ENCODE assay signal across 19 cellular contexts in genomic region chr1:81225769-81226602, GRCh38.
DNase-seq lines count a peak whose midpoint lies in the region; ATAC-seq and TF ChIP-seq lines count a peak whose summit lies in the region.
"Had no signal": no experiment of that assay in that cellular context is flagged by ENCODE, and none has a peak within 500 bp of the region (broad histone marks: within the 10 kb centered on the region; RNA-seq: fewer than 3 reads in every experiment).

No MANE protein-coding gene starts in this region.

- H3K27me3 Mint-ChIP-seq in endodermal cell (ENCODE audit: insufficient read depth): no peaks in the 10 kb centered on the region
- H3K27me3 Mint-ChIP-seq: natural killer cell treated with Interleukin-12 subunit alpha and Interleukin-12 subunit beta and Interleukin-15 and Interleukin-18, amount 100 ng/mL, for 72 hours had no signal

- peak; percentile 31 for DNase-seq in NCI-H146 (lab: John Stamatoyannopoulos, UW)
- DNase-seq in NCI-H146 treated with DMSO at 0.1 percent for 48 hours (lab: John Stamatoyannopoulos, UW; ENCODE audit: unreplicated experiment): no peak
- no peak for DNase-seq in endodermal cell
- DNase-seq in activated CD4-positive, alpha-beta T cell treated with anti-CD3 and anti-CD28 coated beads, Interleukin-2, amount 50 U/mL, for 4 hours: no peak
- DNase-seq: DMS79 treated with DMSO at 0.1 percent for 48 hours; gastrocnemius medialis; KG1; NCI-H226; stimulated activated CD4-positive, alpha-beta T cell treated with anti-CD3 and anti-CD28 coated beads, Interleukin-1b, Interleukin-23, amount 100 ng/mL, for 48 hours had no signal

- no peaks in the 10 kb centered on the region for H3K9me3 Mint-ChIP-seq in endodermal cell

- no peak overlapping the region for H3K4me3 ChIP-seq in endodermal cell (ENCODE audit: low read length)
- H3K4me3 ChIP-seq: gastrocnemius medialis, lung, SK-N-MC had no signal

- 59 to 79% methylated on average over 7 to 8 of the region's 8 CpGs for whole genome bisulfite sequencing in endodermal cell (ENCODE audit: insufficient coverage in 1 of 2, insufficient read length in 1 of 2), 2 experiments

- no peaks in the 10 kb centered on the region for H3K36me3 ChIP-seq in endodermal cell (ENCODE audit: control insufficient read depth, insufficient read depth, low read length)
- H3K36me3 ChIP-seq: gastrocnemius medialis had no signal

- H3K9me3 ChIP-seq in endodermal cell (ENCODE audit: control insufficient read depth, low read length): no peaks in the 10 kb centered on the region
- H3K9me3 ChIP-seq: gastrocnemius medialis had no signal

- H3K4me3 Mint-ChIP-seq in endodermal cell: no peak overlapping the region
- H3K4me3 Mint-ChIP-seq: natural killer cell treated with Interleukin-12 subunit alpha and Interleukin-12 subunit beta and Interleukin-15 and Interleukin-18, amount 100 ng/mL, for 72 hours had no signal

- peak overlapping the region; percentile 20 for H3K27ac ChIP-seq in endodermal cell (ENCODE audit: low read depth, low read length)
- H3K27ac ChIP-seq: 22Rv1, C4-2B, gastrocnemius medialis, SK-N-MC had no signal

- H3K27ac Mint-ChIP-seq in endodermal cell: no peak overlapping the region
- H3K27ac Mint-ChIP-seq: natural killer cell treated with Interleukin-12 subunit alpha and Interleukin-12 subunit beta and Interleukin-15 and Interleukin-18, amount 100 ng/mL, for 72 hours had no signal

- no peak overlapping the region for H3K9ac ChIP-seq in endodermal cell (ENCODE audit: extremely low read depth, low read length, poor library complexity, severe bottlenecking)

- peaks cover 13% of the 10 kb centered on the region for H3K4me1 Mint-ChIP-seq in endodermal cell

- ATAC-seq in GM21576 (IDR thresholded peaks at IDR 0.05; ENCODE audit: unreplicated experiment) (peak; percentile 88), HG03103 (IDR thresholded peaks at IDR 0.05; ENCODE audit: low read depth, unreplicated experiment) (peak; percentile 97), HG03342 (IDR thresholded peaks at IDR 0.05; ENCODE audit: unreplicated experiment) (no peak), HG02759 (IDR thresholded peaks at IDR 0.05; ENCODE audit: unreplicated experiment) (no peak)
- ATAC-seq: gastrocnemius medialis, HCT116 had no signal

- H3K4me1 ChIP-seq in endodermal cell (ENCODE audit: control insufficient read depth, insufficient read depth, low read length): no peaks in the 10 kb centered on the region
- H3K4me1 ChIP-seq: gastrocnemius medialis had no signal

- TF ChIP-seq CTCF in endodermal cell (conservative IDR thresholded peaks at IDR 0.05): no peak

- H3K36me3 Mint-ChIP-seq in endodermal cell (ENCODE audit: low read depth): no peaks in the 10 kb centered on the region
- H3K36me3 Mint-ChIP-seq: natural killer cell treated with Interleukin-12 subunit alpha and Interleukin-12 subunit beta and Interleukin-15 and Interleukin-18, amount 100 ng/mL, for 72 hours had no signal

- H3K27me3 ChIP-seq in endodermal cell (ENCODE audit: control insufficient read depth, insufficient read depth, low read length, poor library complexity, severe bottlenecking): no peaks in the 10 kb centered on the region
- H3K27me3 ChIP-seq: gastrocnemius medialis had no signal

Comparison
In these comparisons a context has a peak if more than half of its experiments do, and no peak if none do; other contexts are left out.
1. ATAC-seq: peak in GM21576 (single experiment) and HG03103 (single experiment); none in HG03342 (single experiment) and HG02759 (single experiment).